ENCODE assay signal across 15 cellular contexts in the genomic region with DNA sequence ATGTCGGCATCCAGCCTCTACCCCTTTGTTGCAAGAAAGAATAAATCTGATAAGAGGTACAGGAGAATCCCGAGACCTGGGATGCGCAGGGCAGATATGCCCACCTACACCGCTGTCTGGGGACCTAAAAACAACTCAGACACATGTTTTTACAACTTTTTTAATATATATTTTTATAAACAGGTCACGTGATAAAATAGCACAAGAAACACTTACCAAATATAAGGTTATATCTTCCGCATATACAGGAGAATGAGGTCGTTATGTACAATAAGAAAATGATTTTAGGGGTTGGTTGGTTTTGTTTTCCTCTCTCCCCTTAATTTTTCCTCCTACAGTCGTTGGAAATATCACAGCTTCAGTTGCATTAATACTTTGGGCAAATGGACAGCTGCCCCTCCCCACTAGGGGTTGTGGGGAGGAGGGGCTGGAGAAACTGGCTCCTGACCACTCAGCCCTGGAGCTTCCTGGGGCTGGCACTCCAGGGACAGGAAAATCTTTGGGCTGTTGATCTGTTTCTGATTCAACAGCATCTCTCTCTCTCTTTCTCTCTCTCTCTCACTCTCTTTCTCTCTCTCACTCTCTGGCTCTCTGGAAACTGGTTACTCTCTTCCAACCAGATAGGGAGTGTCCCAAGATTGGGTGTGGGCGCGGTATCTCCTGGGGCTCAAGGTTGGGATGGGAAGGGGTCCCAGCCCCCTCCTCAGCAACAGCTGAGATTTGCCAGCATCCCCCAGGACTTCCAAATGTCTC. TPM values are rescaled to one million over a fixed set of nuclear protein-coding genes. Genes with fewer than 3 reads are reported as not detected.
DNase-seq lines count a peak whose midpoint lies in the region; ATAC-seq and TF ChIP-seq lines count a peak whose summit lies in the region.
"Had no signal": no experiment of that assay in that cellular context is flagged by ENCODE, and none has a peak within 500 bp of the region (broad histone marks: within the 10 kb centered on the region; RNA-seq: fewer than 3 reads in every experiment).

No MANE protein-coding gene starts in this region.

- H3K27ac ChIP-seq in 22Rv1 (peak overlapping the region; percentile 98), GM23338 (ENCODE audit: low read depth) (no peak overlapping the region), gastrocnemius medialis (no peak overlapping the region), upper lobe of right lung (no peak overlapping the region)
- H3K27ac ChIP-seq: foreskin keratinocyte, thoracic aorta had no signal

- H3K4me1 Mint-ChIP-seq in GM23338 = peaks cover 3% of the 10 kb centered on the region; the same call in 2 of the 3 replicates

- H3K4me1 ChIP-seq in GM23338 (ENCODE audit: insufficient read depth) (no peaks in the 10 kb centered on the region; the same call in 1 of the 2 replicates), gastrocnemius medialis (peaks cover 13 to 23% of the 10 kb centered on the region in 2 donors), upper lobe of right lung (peaks cover 25% of the 10 kb centered on the region)
- H3K4me1 ChIP-seq: foreskin keratinocyte had no signal

- no peaks in the 10 kb centered on the region for H3K36me3 ChIP-seq in GM23338 (ENCODE audit: insufficient read depth)
- H3K36me3 ChIP-seq in gastrocnemius medialis = no peaks in the 10 kb centered on the region
- no peaks in the 10 kb centered on the region for H3K36me3 ChIP-seq in upper lobe of right lung
- H3K36me3 ChIP-seq: thoracic aorta had no signal

- H3K36me3 Mint-ChIP-seq in GM23338 (ENCODE audit: low read depth) = peaks cover 2% of the 10 kb centered on the region; the same call in 1 of the 3 replicates

- POLR2A ChIA-PET in HEK293T (lab: Yijun Ruan, JAX) = interaction anchor here (0.7 to 1.1 kb wide), 2 partner anchors 8 to 12 kb away, joined by 3 to 4 read pairs; a partner anchor contains a TSS

- TF ChIP-seq POLR2A in gastrocnemius medialis (IDR thresholded peaks at IDR 0.05) = no peak

- no peaks in the 10 kb centered on the region for H3K9me3 ChIP-seq in gastrocnemius medialis
- no peaks in the 10 kb centered on the region for H3K9me3 ChIP-seq in upper lobe of right lung
- H3K9me3 ChIP-seq: thoracic aorta had no signal

- no peak overlapping the region for H3K27ac Mint-ChIP-seq in GM23338
- H3K27ac Mint-ChIP-seq: activated B cell treated with CpG ODN at 0.5 μM for 24 hours had no signal

- in situ Hi-C loops in gastrocnemius medialis (cut with MboI; ENCODE audit: low sequenced_read_pairs in 4 of 4) = no loop called here

- DNase-seq in GM23338 (ENCODE audit: low spot score) (no peak), epidermal melanocyte (ENCODE audit: insufficient read length, low spot score) (peak; percentile 16), HEK293T (ENCODE audit: extremely low spot score) (no peak), gastrocnemius medialis (no peak), upper lobe of right lung (no peak)
- DNase-seq: activated B cell treated with CpG ODN at 0.5 μM for 24 hours; activated effector memory CD4-positive, alpha-beta T cell treated with anti-CD3 and anti-CD28 coated beads, Interleukin-2, amount 50 U/mL, for 16 hours; aorta; foreskin keratinocyte; NCI-H1436; SW 1271 had no signal

- peaks cover 39% of the 10 kb centered on the region for H3K27me3 Mint-ChIP-seq in GM23338 (ENCODE audit: insufficient read depth, low read depth, poor library complexity)

- peak overlapping the region; percentile 4; the same call in 1 of the 3 replicates for H3K4me3 Mint-ChIP-seq in GM23338

- H3F3A ChIP-seq in GM23338 (replicated peaks; ENCODE audit: low read depth) = 0 out of 2 replicates have a peak, but pooled peaks cover 3% of the 10 kb centered on the region

- H3K27me3 ChIP-seq in GM23338 (ENCODE audit: insufficient read depth) = peaks cover 57% of the 10 kb centered on the region
- peaks cover 46 to 55% (median 46%) of the 10 kb centered on the region in 3 donors for H3K27me3 ChIP-seq in gastrocnemius medialis
- H3K27me3 ChIP-seq in upper lobe of right lung = peaks cover 45% of the 10 kb centered on the region

- no peaks in the 10 kb centered on the region for H3K9me2 ChIP-seq in GM23338 (ENCODE audit: insufficient read depth)

- H4K20me1 ChIP-seq in GM23338 (replicated peaks; ENCODE audit: insufficient read depth) = no peaks in the 10 kb centered on the region; the same call in 1 of the 2 replicates

- no peak overlapping the region for H3K4me2 ChIP-seq in GM23338

- no peak overlapping the region for H3K4me3 ChIP-seq in GM23338
- H3K4me3 ChIP-seq in gastrocnemius medialis = no peak overlapping the region
- no peak overlapping the region for H3K4me3 ChIP-seq in upper lobe of right lung
- H3K4me3 ChIP-seq: skin epidermis, thoracic aorta had no signal

- CTCF ChIA-PET in HEK293T (lab: Yijun Ruan, JAX) = no interaction called here

- TF ChIP-seq CTCF in 22Rv1 (IDR thresholded peaks at IDR 0.05) (no peak), GM23338 (conservative IDR thresholded peaks at IDR 0.05; ENCODE audit: low read depth in 2 of 2) (no peak), gastrocnemius medialis (IDR thresholded peaks at IDR 0.05 in 4 of 5, conservative IDR thresholded peaks at IDR 0.05 in 1 of 5) (no peak), upper lobe of right lung (IDR thresholded peaks at IDR 0.05) (no peak)

- H3K79me2 ChIP-seq in GM23338 (replicated peaks; ENCODE audit: insufficient read depth) = no peaks in the 10 kb centered on the region; the same call in 1 of the 2 replicates

- ATAC-seq in GM23338 = no peak
- no peak for ATAC-seq in gastrocnemius medialis
- no peak for ATAC-seq in upper lobe of right lung
- ATAC-seq: foreskin keratinocyte had no signal

- intact Hi-C loops in gastrocnemius medialis (cut with DNase I; ENCODE audit: low total_unique reads) (no loop called here), upper lobe of right lung (cut with DNase I) (no loop called here)

- H2AFZ ChIP-seq in GM23338 = no peak overlapping the region

- H3K9me3 Mint-ChIP-seq in GM23338 = no peaks in the 10 kb centered on the region; the same call in 1 of the 3 replicates
- H3K9me3 Mint-ChIP-seq: activated B cell treated with CpG ODN at 0.5 μM for 24 hours had no signal

TF ChIP-seq in GM23338, 12 proteins besides CTCF, POLR2A, EP300 and RAD21 (continues in another document):
- TF ChIP-seq ZNF114 (CRISPR knock-in tag; IDR thresholded peaks at IDR 0.05) (no peak), CREB1 (CRISPR knock-in tag; IDR thresholded peaks at IDR 0.05; ENCODE audit: low read depth) (no peak), STAT1 (IDR thresholded peaks at IDR 0.05; ENCODE audit: unreplicated experiment) (no peak), POLR2AphosphoS5 (IDR thresholded peaks at IDR 0.05; ENCODE audit: low read depth) (no peak)

TF ChIP-seq in HEK293T, 16 proteins besides CTCF, POLR2A, EP300 and RAD21:
- TF ChIP-seq L3MBTL2 (conservative IDR thresholded peaks at IDR 0.05) (no peak), LEF1 (IDR thresholded peaks at IDR 0.05; ENCODE audit: borderline replicate concordance) (no peak), TARDBP (IDR thresholded peaks at IDR 0.05) (no peak), CTBP1 (IDR thresholded peaks at IDR 0.05; ENCODE audit: borderline replicate concordance) (no peak), SP1 (IDR thresholded peaks at IDR 0.05) (no peak), SUZ12 (IDR thresholded peaks at IDR 0.05) (no peak), ELF4 (IDR thresholded peaks at IDR 0.05) (no peak), FOXA1 (IDR thresholded peaks at IDR 0.05) (no peak), ZNF384 (IDR thresholded peaks at IDR 0.05) (no peak), NFRKB (IDR thresholded peaks at IDR 0.05) (no peak), FOXK2 (IDR thresholded peaks at IDR 0.05) (no peak), ARNT (IDR thresholded peaks at IDR 0.05) (no peak), BHLHE40 (IDR thresholded peaks at IDR 0.05; ENCODE audit: borderline replicate concordance) (no peak), HDGF (IDR thresholded peaks at IDR 0.05; ENCODE audit: borderline replicate concordance) (no peak)
- TF ChIP-seq, protein P1, sequence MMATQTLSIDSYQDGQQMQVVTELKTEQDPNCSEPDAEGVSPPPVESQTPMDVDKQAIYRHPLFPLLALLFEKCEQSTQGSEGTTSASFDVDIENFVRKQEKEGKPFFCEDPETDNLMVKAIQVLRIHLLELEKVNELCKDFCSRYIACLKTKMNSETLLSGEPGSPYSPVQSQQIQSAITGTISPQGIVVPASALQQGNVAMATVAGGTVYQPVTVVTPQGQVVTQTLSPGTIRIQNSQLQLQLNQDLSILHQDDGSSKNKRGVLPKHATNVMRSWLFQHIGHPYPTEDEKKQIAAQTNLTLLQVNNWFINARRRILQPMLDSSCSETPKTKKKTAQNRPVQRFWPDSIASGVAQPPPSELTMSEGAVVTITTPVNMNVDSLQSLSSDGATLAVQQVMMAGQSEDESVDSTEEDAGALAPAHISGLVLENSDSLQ (IDR thresholded peaks at IDR 0.05) = no peak

RNA-seq across cellular contexts. Expression of a gene that starts 2.3 kb away (rescaled TPM):
- total RNA-seq in GM23338 (2014; rRNA removed; shearing (Covaris generic)) = 11.5 and 15.8 TPM in 2 replicates
- 7.2 and 8.0 TPM in 2 replicates for polyA plus RNA-seq in GM23338 (2016; fragmentation: Nextera tagmentation; extraction: Ambion mirVana)
- 10 to 100 TPM; 11.0 to 19.5 (median 16.8) TPM for total RNA-seq in gastrocnemius medialis
- total RNA-seq in upper lobe of right lung = 12.9 TPM

RNA-seq across cellular contexts. Expression of a gene that starts 8.4 kb away (rescaled TPM):
- total RNA-seq in GM23338 (2014; rRNA removed; shearing (Covaris generic)) = 79.3 and 82.5 TPM in 2 replicates
- polyA plus RNA-seq in GM23338 (2016; fragmentation: Nextera tagmentation; extraction: Ambion mirVana) = 43.1 and 48.5 TPM in 2 replicates
- total RNA-seq in gastrocnemius medialis (10 to 100 TPM; 22.8 to 81.8 (median 41.0) TPM), upper lobe of right lung (51.3 TPM)

RNA-seq across cellular contexts. Expression of a gene that starts 12.3 kb away (rescaled TPM):
- 108 and 123 TPM in 2 replicates for total RNA-seq in GM23338 (2014; rRNA removed; shearing (Covaris generic))
- polyA plus RNA-seq in GM23338 (2016; fragmentation: Nextera tagmentation; extraction: Ambion mirVana) = 91.7 and 107 TPM in 2 replicates
- total RNA-seq in gastrocnemius medialis (100 to 1,000 TPM; 144 to 229 (median 204) TPM), upper lobe of right lung (98.9 TPM)

RNA-seq across cellular contexts. Expression of a gene that starts 13.1 kb away (rescaled TPM):
- total RNA-seq in GM23338 (2014; rRNA removed; shearing (Covaris generic)) = 10.6 and 12.6 TPM in 2 replicates
- polyA plus RNA-seq in GM23338 (2016; fragmentation: Nextera tagmentation; extraction: Ambion mirVana) = 7.9 and 8.9 TPM in 2 replicates
- total RNA-seq in gastrocnemius medialis (not detected), upper lobe of right lung (3.6 TPM)
- total RNA-seq: posterior vena cava, thoracic aorta had no signal
- polyA plus RNA-seq: aorta had no signal

RNA-seq across cellular contexts. Expression of a gene that starts 17.1 kb away (rescaled TPM):
- 10.1 and 11.5 TPM in 2 replicates for total RNA-seq in GM23338 (2014; rRNA removed; shearing (Covaris generic))
- polyA plus RNA-seq in GM23338 (2016; fragmentation: Nextera tagmentation; extraction: Ambion mirVana) = 8.4 and 9.2 TPM in 2 replicates
- total RNA-seq in gastrocnemius medialis (under 1 TPM in 1 of 4 donors, not detected in 3; 0.31 TPM), upper lobe of right lung (2.0 TPM)
